ENCODE assay signal across 8 cellular contexts in genomic region chr14:95527392-95528002, GRCh38. TPM values are rescaled to one million over a fixed set of nuclear protein-coding genes. Genes with fewer than 3 reads are reported as not detected.
DNase-seq lines count a peak whose midpoint lies in the region; ATAC-seq and TF ChIP-seq lines count a peak whose summit lies in the region.

No MANE protein-coding gene starts in this region.

- H3K9me2 ChIP-seq in OCI-LY7 (ENCODE audit: insufficient read depth, low read length), result no peaks in the 10 kb centered on the region

- intact Hi-C loops in OCI-LY7 (cut with micrococcal nuclease; ENCODE audit: unreplicated experiment) (loop anchor here (1.0 to 2.0 kb wide), 2 partner anchors 41 to 85 kb away; no protein-coding TSS in a partner anchor), head of caudate nucleus (cut with DNase I) (loop anchor here (2.0 kb wide), 1 partner anchor 85 kb away; no protein-coding TSS in a partner anchor), gastrocnemius medialis (cut with DNase I; ENCODE audit: low total_unique reads) (loop anchor here (1.0 kb wide), 1 partner anchor 85 kb away; no protein-coding TSS in a partner anchor)

- H4K20me1 ChIP-seq in OCI-LY7 (ENCODE audit: insufficient read depth, low read length), result peaks cover 13% of the 10 kb centered on the region

- CTCF ChIA-PET in OCI-LY7 (lab: Charles Lee; ENCODE audit: unreplicated experiment), result interaction anchor here (0.6 to 1.9 kb wide), 6 partner anchors 9 to 95 kb away, joined by 3 to 9 read pairs (median 4); no protein-coding TSS in a partner anchor

- peak overlapping the region; percentile 51 for H3K4me3 Mint-ChIP-seq in activated naive CD4-positive, alpha-beta T cell treated with anti-CD3 and anti-CD28 coated beads, Interleukin-2, amount 50 U/mL, for 24 hours

- H3K27ac ChIP-seq in OCI-LY7 (ENCODE audit: low read depth, low read length, poor library complexity, severe bottlenecking) (no peak overlapping the region), gastrocnemius medialis (peak overlapping the region; percentile 15 to 63 (median 52))

- peaks cover 45% of the 10 kb centered on the region for H3K4me1 ChIP-seq in OCI-LY7 (ENCODE audit: insufficient read depth, low read length, poor library complexity, severe bottlenecking)
- peaks cover 65 to 67% of the 10 kb centered on the region in 2 donors for H3K4me1 ChIP-seq in gastrocnemius medialis

- POLR2A ChIA-PET in OCI-LY7 (lab: Charles Lee), result interaction anchor here (0.7 to 1.5 kb wide), 6 partner anchors 9 to 89 kb away, joined by 3 to 6 read pairs (median 4); no protein-coding TSS in a partner anchor

- H3K36me3 Mint-ChIP-seq in activated naive CD4-positive, alpha-beta T cell treated with anti-CD3 and anti-CD28 coated beads, Interleukin-2, amount 50 U/mL, for 24 hours, result peaks cover 8% of the 10 kb centered on the region

- H3K27me3 ChIP-seq in gastrocnemius medialis, result no peaks in the 10 kb centered on the region

- peaks cover 30% of the 10 kb centered on the region for H3K79me2 ChIP-seq in OCI-LY7 (ENCODE audit: insufficient read depth, low read depth, low read length)

- TF ChIP-seq POLR2A in gastrocnemius medialis (IDR thresholded peaks at IDR 0.05), result no peak

- H3K36me3 ChIP-seq in OCI-LY7 (ENCODE audit: insufficient read depth, low read length), result peaks cover 29% of the 10 kb centered on the region
- H3K36me3 ChIP-seq in gastrocnemius medialis, result no peaks in the 10 kb centered on the region

- H3K9me3 Mint-ChIP-seq in activated naive CD4-positive, alpha-beta T cell treated with anti-CD3 and anti-CD28 coated beads, Interleukin-2, amount 50 U/mL, for 24 hours, result no peaks in the 10 kb centered on the region

- TF ChIP-seq CTCF in AG10803 (conservative IDR thresholded peaks at IDR 0.05; ENCODE audit: low read length), result peak; percentile 80
- peak; percentile 62 for TF ChIP-seq CTCF in GM20000 (IDR thresholded peaks at IDR 0.05; ENCODE audit: extremely low read depth, missing control alignments)
- TF ChIP-seq CTCF in OCI-LY7 (conservative IDR thresholded peaks at IDR 0.05; ENCODE audit: low read length), result peak; percentile 98
- TF ChIP-seq CTCF in gastrocnemius medialis (IDR thresholded peaks at IDR 0.05 in 4 of 5, conservative IDR thresholded peaks at IDR 0.05 in 1 of 5), result peak; percentile 67 to 77 (median 73)

- no TSS peak for BruUV-seq in OCI-LY7 (replicated peaks; lab: Mats Ljungman, UMichigan)

- DNase-seq in AG10803 (ENCODE audit: low read depth), result peak; percentile 87
- peak; percentile 49 for DNase-seq in GM20000 (ENCODE audit: low spot score)
- peak; percentile 66 for DNase-seq in OCI-LY7 (ENCODE audit: low spot score)
- peak in 30 of 42 donors; percentile 39 to 90 (median 69) for DNase-seq in head of caudate nucleus
- DNase-seq in gastrocnemius medialis, result peak in 1 of 2 donors; percentile 45

- in situ Hi-C loops in gastrocnemius medialis (cut with MboI; ENCODE audit: low sequenced_read_pairs in 4 of 4), result loop anchor here in 3 of 4 donors (5.0 to 25.0 kb wide), 3 partner anchors 85 to 390 kb away; partner anchors contain the start of gene DICER1 (in 1 of the 3)

- ATAC-seq in gastrocnemius medialis, result peak; percentile 34 to 53
- no peak for ATAC-seq in HG02970 (IDR thresholded peaks at IDR 0.05; ENCODE audit: low FRiP score, unreplicated experiment)
- no peak for ATAC-seq in HG03442 (IDR thresholded peaks at IDR 0.05; ENCODE audit: unreplicated experiment)

- no peaks in the 10 kb centered on the region for H3K27me3 Mint-ChIP-seq in activated naive CD4-positive, alpha-beta T cell treated with anti-CD3 and anti-CD28 coated beads, Interleukin-2, amount 50 U/mL, for 24 hours

- H3K4me1 Mint-ChIP-seq in activated naive CD4-positive, alpha-beta T cell treated with anti-CD3 and anti-CD28 coated beads, Interleukin-2, amount 50 U/mL, for 24 hours, result peaks cover 83% of the 10 kb centered on the region

- H3K4me3 ChIP-seq in AG10803 (ENCODE audit: low read length) (peak overlapping the region; percentile 21; the same call in 1 of the 2 replicates), OCI-LY7 (ENCODE audit: low read depth, low read length, poor library complexity, severe bottlenecking) (no peak overlapping the region), gastrocnemius medialis (no peak overlapping the region)

- H3K9me3 ChIP-seq in OCI-LY7 (ENCODE audit: low read length) (no peaks in the 10 kb centered on the region), gastrocnemius medialis (no peaks in the 10 kb centered on the region)

- H3K27ac Mint-ChIP-seq in activated naive CD4-positive, alpha-beta T cell treated with anti-CD3 and anti-CD28 coated beads, Interleukin-2, amount 50 U/mL, for 24 hours, result peak overlapping the region; percentile 86

- H2AFZ ChIP-seq in OCI-LY7 (ENCODE audit: low read length), result no peak overlapping the region

- no peak overlapping the region for H3K4me2 ChIP-seq in OCI-LY7 (ENCODE audit: low read length)

RNA-seq across cellular contexts. Expression of gene GLRX5, which starts 7.4 kb away (rescaled TPM):
- 59.6 and 68.2 TPM in 2 replicates for total RNA-seq in OCI-LY7 (2014; rRNA removed; shearing (Covaris generic))
- 78.4 and 82.6 TPM in 2 replicates for total RNA-seq in OCI-LY7 (2022)
- total RNA-seq in gastrocnemius medialis, result 10 to 100 TPM; 28.0 to 83.2 (median 74.0) TPM

RNA-seq across cellular contexts. Expression of gene SYNE3, which starts 11.0 kb away (rescaled TPM):
- 0.26 and 0.60 TPM in 2 replicates for total RNA-seq in OCI-LY7 (2014; rRNA removed; shearing (Covaris generic))
- total RNA-seq in OCI-LY7 (2022), result 4.1 and 4.5 TPM in 2 replicates
- 1 to 10 TPM; 4.7 to 7.1 (median 5.1) TPM for total RNA-seq in gastrocnemius medialis

Comparison
In these comparisons a context has a peak if more than half of its experiments do, and no peak if none do; other contexts are left out.
1. ATAC-seq: peak in gastrocnemius medialis (2 of 2); none in HG02970 (single experiment) and HG03442 (single experiment).
2. Peak in every context shown above with its lines, with median percentiles within 50 percentile points of each other: CTCF ChIP-seq.